In genomic region chr9:79256691-79257213, GRCh38 we compare ENCODE assay signal across 9 cellular contexts.
DNase-seq lines count a peak whose midpoint lies in the region; ATAC-seq and FAIRE-seq lines count a peak whose summit lies in the region.
"Had no signal": no experiment of that assay in that cellular context is flagged by ENCODE, and none has a peak within 500 bp of the region (broad histone marks: within the 10 kb centered on the region; RNA-seq: fewer than 3 reads in every experiment).

No MANE protein-coding gene starts in this region.

- FAIRE-seq in RCC 7860 (lab: Jason Lieb, UNC) = peak; percentile 99

- POLR2A ChIA-PET in naive thymus-derived CD8-positive, alpha-beta T cell (lab: Charles Lee) = no interaction called here

- no peak overlapping the region for H3K27ac Mint-ChIP-seq in naive thymus-derived CD8-positive, alpha-beta T cell
- H3K27ac Mint-ChIP-seq: activated T-helper 1 cell treated with anti-CD3 and anti-CD28 coated beads, Interleukin-12 subunit alpha, Interleukin-12 subunit beta, Interleukin-2, Interleukin-4 antibody, amounts not matched to agents 30 ng/mL and 10 ng/mL and 1 ng/mL, durations not matched to agents 14 hours and 24 hours and 36 hours had no signal

- no peak for ATAC-seq in left ventricle myocardium superior
- no peak for ATAC-seq in naive thymus-derived CD8-positive, alpha-beta T cell
- ATAC-seq: left lung had no signal

- H3K9me3 Mint-ChIP-seq in naive thymus-derived CD8-positive, alpha-beta T cell = peaks cover 0 to 5% (median 0%) of the 10 kb centered on the region in 9 donors
- H3K9me3 Mint-ChIP-seq: activated T-helper 1 cell treated with anti-CD3 and anti-CD28 coated beads, Interleukin-12 subunit alpha, Interleukin-12 subunit beta, Interleukin-2, Interleukin-4 antibody, amounts not matched to agents 30 ng/mL and 10 ng/mL and 1 ng/mL, durations not matched to agents 14 hours and 24 hours and 36 hours had no signal

- no peaks in the 10 kb centered on the region for H3K4me1 Mint-ChIP-seq in naive thymus-derived CD8-positive, alpha-beta T cell

- peak; percentile 20 for DNase-seq in LHCN-M2 (ENCODE audit: low read depth)
- peak; percentile 98 for DNase-seq in RCC 7860 (ENCODE audit: low spot score)
- peak; percentile 75 for DNase-seq in islet precursor cell
- peak; percentile 43 for DNase-seq in ureter (ENCODE audit: low spot score)
- no peak for DNase-seq in left ventricle myocardium superior
- no peak for DNase-seq in naive thymus-derived CD8-positive, alpha-beta T cell
- no peak for DNase-seq in T-helper 2 cell

- peaks cover 0 to 6% (median 0%) of the 10 kb centered on the region in 3 donors for H3K36me3 Mint-ChIP-seq in naive thymus-derived CD8-positive, alpha-beta T cell

- no peak overlapping the region for H3K4me3 Mint-ChIP-seq in naive thymus-derived CD8-positive, alpha-beta T cell
- H3K4me3 Mint-ChIP-seq: activated T-helper 1 cell treated with anti-CD3 and anti-CD28 coated beads, Interleukin-12 subunit alpha, Interleukin-12 subunit beta, Interleukin-2, Interleukin-4 antibody, amounts not matched to agents 30 ng/mL and 10 ng/mL and 1 ng/mL, durations not matched to agents 14 hours and 24 hours and 36 hours had no signal

- peaks cover 14 to 29% (median 22%) of the 10 kb centered on the region in 5 donors for H3K27me3 Mint-ChIP-seq in naive thymus-derived CD8-positive, alpha-beta T cell

- intact Hi-C loops in left ventricle myocardium superior (cut with micrococcal nuclease) = no loop called here

Comparison
In these comparisons a context has a peak if more than half of its experiments do, and no peak if none do; other contexts are left out.
1. DNase-seq: peak in LHCN-M2 (single experiment), RCC 7860 (single experiment), islet precursor cell (single experiment) and ureter (single experiment); none in left ventricle myocardium superior (single experiment), naive thymus-derived CD8-positive, alpha-beta T cell (0 of 10) and T-helper 2 cell (0 of 5).